Comparison of ENCODE assay signal across 1 cellular context in the genomic region with DNA sequence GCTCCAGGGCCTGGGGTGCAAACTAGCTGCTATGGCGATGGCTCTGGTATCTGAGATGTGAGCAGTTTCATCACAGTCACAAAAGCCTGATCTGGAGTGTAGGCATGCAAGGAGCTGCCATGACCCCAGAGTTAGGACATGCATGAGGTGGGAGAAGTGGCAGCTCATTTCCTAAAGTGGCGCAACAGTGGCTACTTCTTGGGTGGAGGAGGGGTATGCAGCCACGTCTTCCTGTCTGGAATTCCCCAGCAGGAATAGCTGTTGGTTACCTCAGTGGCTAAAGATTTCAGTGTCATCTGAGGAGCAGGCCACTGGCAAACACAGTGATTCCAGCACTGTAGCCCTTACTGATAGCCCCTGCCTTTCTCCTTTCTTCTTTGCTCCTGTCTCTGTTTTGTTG.
TF ChIP-seq lines count a peak whose summit lies in the region.

No MANE protein-coding gene starts in this region.

TF ChIP-seq in H1, 55 proteins besides CTCF, POLR2A, EP300 and RAD21 (continued from another document):
- TF ChIP-seq CHD7 (IDR thresholded peaks at IDR 0.05; ENCODE audit: insufficient replicate concordance, low read length) (no peak), POLR2AphosphoS5 (IDR thresholded peaks at IDR 0.05; ENCODE audit: low read depth, low read length) (no peak)
